ENCODE assay signal across 8 cellular contexts in genomic region chr19:7869910-7870511, GRCh38. TPM values are rescaled to one million over a fixed set of nuclear protein-coding genes. Genes with fewer than 3 reads are reported as not detected.
A peak's percentile ranks its signal among the peaks of the same experiment; 100 is the strongest.
DNase-seq lines count a peak whose midpoint lies in the region; ATAC-seq and FAIRE-seq lines count a peak whose summit lies in the region.

No MANE protein-coding gene starts in this region.

- intact Hi-C loops in Right ventricle myocardium superior (cut with DNase I): no loop called here

- peak; percentile 4 to 16 for ATAC-seq in activated T-cell treated with anti-CD3 and anti-CD28 coated beads, Interleukin-2, amount 50 U/mL, for 72 hours (replicated peaks in 1 of 2)
- ATAC-seq in Right ventricle myocardium superior (ENCODE audit: poor library complexity) (peak; percentile 20), HG03139 (IDR thresholded peaks at IDR 0.05; ENCODE audit: unreplicated experiment) (no peak)

- DNase-seq in GM19239 (ENCODE audit: insufficient read length, low spot score) (no peak), NCI-H774 (lab: John Stamatoyannopoulos, UW) (peak; percentile 28), Right ventricle myocardium superior (no peak), skeletal muscle cell (ENCODE audit: low read depth) (no peak), HPDE6-E6E7 (ENCODE audit: extremely low spot score) (no peak), A172 (ENCODE audit: low spot score) (no peak)
- DNase-seq in activated T-cell treated with anti-CD3 and anti-CD28 coated beads, Interleukin-2, amount 50 U/mL, for 72 hours: peak; percentile 72 to 80

- peak overlapping the region; percentile 47 for H3K4me3 ChIP-seq in skeletal muscle cell (ENCODE audit: low read depth, low read length)

- no peak overlapping the region for H3K27ac Mint-ChIP-seq in activated T-cell treated with anti-CD3 and anti-CD28 coated beads, Interleukin-2, amount 50 U/mL, for 72 hours

- no peaks in the 10 kb centered on the region for H3K36me3 Mint-ChIP-seq in activated T-cell treated with anti-CD3 and anti-CD28 coated beads, Interleukin-2, amount 50 U/mL, for 72 hours (ENCODE audit: insufficient read depth in 2 of 2)

- peaks cover 47% of the 10 kb centered on the region for H3K4me1 Mint-ChIP-seq in activated T-cell treated with anti-CD3 and anti-CD28 coated beads, Interleukin-2, amount 50 U/mL, for 72 hours (ENCODE audit: low read depth)

- FAIRE-seq in GM19239 (lab: Jason Lieb, UNC): peak; percentile 14

- no peaks in the 10 kb centered on the region for H3K9me3 Mint-ChIP-seq in activated T-cell treated with anti-CD3 and anti-CD28 coated beads, Interleukin-2, amount 50 U/mL, for 72 hours

- peak overlapping the region; percentile 65 to 69 for H3K4me3 Mint-ChIP-seq in activated T-cell treated with anti-CD3 and anti-CD28 coated beads, Interleukin-2, amount 50 U/mL, for 72 hours

- H3K27me3 Mint-ChIP-seq in activated T-cell treated with anti-CD3 and anti-CD28 coated beads, Interleukin-2, amount 50 U/mL, for 72 hours (ENCODE audit: low read depth): peaks cover 42% of the 10 kb centered on the region

RNA-seq across cellular contexts. Expression of gene PRR36, which starts 4.2 kb away (rescaled TPM):
- under 1 TPM; 0.63 to 0.96 TPM for total RNA-seq in activated T-cell treated with anti-CD3 and anti-CD28 coated beads, Interleukin-2, amount 50 U/mL, for 72 hours
- total RNA-seq in Right ventricle myocardium superior: 0.08 TPM
- 1.0 and 1.2 TPM in 2 replicates for total RNA-seq in A172 (2014; rRNA removed; shearing (Covaris generic))

RNA-seq across cellular contexts. Expression of gene LRRC8E, which starts 18.3 kb away (rescaled TPM):
- not detected for total RNA-seq in activated T-cell treated with anti-CD3 and anti-CD28 coated beads, Interleukin-2, amount 50 U/mL, for 72 hours
- total RNA-seq in Right ventricle myocardium superior: 1.6 TPM
- total RNA-seq in A172 (2014; rRNA removed; shearing (Covaris generic)): 30.8 and 33.7 TPM in 2 replicates

RNA-seq across cellular contexts. Expression of gene MAP2K7, which starts 33.7 kb away (rescaled TPM):
- total RNA-seq in activated T-cell treated with anti-CD3 and anti-CD28 coated beads, Interleukin-2, amount 50 U/mL, for 72 hours: 10 to 100 TPM; 40.2 to 40.3 TPM
- total RNA-seq in Right ventricle myocardium superior: 27.5 TPM
- total RNA-seq in A172 (2014; rRNA removed; shearing (Covaris generic)): 7.1 and 12.7 TPM in 2 replicates

RNA-seq across cellular contexts. Expression of gene EVI5L, which starts 40.0 kb away (rescaled TPM):
- total RNA-seq in activated T-cell treated with anti-CD3 and anti-CD28 coated beads, Interleukin-2, amount 50 U/mL, for 72 hours: 10 to 100 TPM in 1 of 2 donors, 1 to 10 TPM in 1; 7.8 to 10.4 TPM
- total RNA-seq in Right ventricle myocardium superior: 19.4 TPM
- 20.2 and 21.1 TPM in 2 replicates for total RNA-seq in A172 (2014; rRNA removed; shearing (Covaris generic))

RNA-seq across cellular contexts. Expression of gene TGFBR3L, which starts 44.6 kb away (rescaled TPM):
- 1 to 10 TPM; 7.4 to 9.7 TPM for total RNA-seq in activated T-cell treated with anti-CD3 and anti-CD28 coated beads, Interleukin-2, amount 50 U/mL, for 72 hours
- total RNA-seq in Right ventricle myocardium superior: 10.9 TPM
- total RNA-seq in A172 (2014; rRNA removed; shearing (Covaris generic)): 0.34 TPM in 1 of 2 replicates, not detected in the other

Comparison
In these comparisons a context has a peak if more than half of its experiments do, and no peak if none do; other contexts are left out.
1. DNase-seq: peak in NCI-H774 (single experiment) and activated T-cell treated with anti-CD3 and anti-CD28 coated beads, Interleukin-2, amount 50 U/mL, for 72 hours (2 of 2); none in GM19239 (single experiment), Right ventricle myocardium superior (single experiment), skeletal muscle cell (single experiment), HPDE6-E6E7 (single experiment) and A172 (single experiment).
2. RNA of gene LRRC8E, which starts 18.3 kb away (total RNA-seq): 30.8 to 33.7 TPM in A172; 1.6 TPM in Right ventricle myocardium superior (single experiment) and not detected in activated T-cell treated with anti-CD3 and anti-CD28 coated beads, Interleukin-2, amount 50 U/mL, for 72 hours; every median in the first group is over 10 times any median in the second.